25 cellular contexts compared by ENCODE assay signal in the genomic region with DNA sequence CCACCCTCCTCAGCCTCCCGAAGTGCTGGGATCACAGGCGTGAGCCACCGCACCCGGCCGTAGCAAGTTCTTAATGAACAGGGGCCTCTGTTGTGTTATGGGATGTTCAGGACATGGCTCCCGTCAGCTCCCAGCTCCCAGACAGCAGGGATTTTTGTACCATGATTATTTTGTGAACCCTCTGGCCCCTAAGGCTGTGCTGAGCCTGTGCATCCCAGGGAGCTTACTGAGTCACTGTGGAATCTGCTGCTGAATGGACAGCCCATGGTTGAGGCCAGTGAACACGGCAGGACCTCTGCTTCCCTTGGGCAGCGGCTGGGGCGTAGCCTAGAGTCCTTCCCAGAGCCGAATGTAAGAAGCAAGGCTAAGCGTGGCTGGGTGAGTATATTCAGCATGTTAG.
"Had no signal": no experiment of that assay in that cellular context is flagged by ENCODE, and none has a peak within 500 bp of the region (broad histone marks: within the 10 kb centered on the region; RNA-seq: fewer than 3 reads in every experiment).

No MANE protein-coding gene starts in this region.

- H3K4me3 ChIP-seq: breast epithelium, gastroesophageal sphincter, smooth muscle cell, thoracic aorta, vagina had no signal

- DNase-seq: activated CD4-positive, alpha-beta memory T cell treated with anti-CD3 and anti-CD28 coated beads, Interleukin-2, amount 10 ng/mL, durations not matched to agents 7 days and 5 days; activated CD4-positive, alpha-beta T cell treated with anti-CD3 and anti-CD28 coated beads, Interleukin-2, amount 10 ng/mL, durations not matched to agents 24 days and 14 days; activated CD8-positive, alpha-beta memory T cell treated with anti-CD3 and anti-CD28 coated beads, Interleukin-2, amount 10 ng/mL, durations not matched to agents 7 days and 5 days; activated gamma-delta T cell; activated naive CD4-positive, alpha-beta T cell treated with anti-CD3 and anti-CD28 coated beads, Interleukin-2, amount 50 U/mL, for 16 hours; activated naive CD8-positive, alpha-beta T cell treated with anti-CD3 and anti-CD28 coated beads, Interleukin-2, amount 50 U/mL, for 24 hours; activated T-cell treated with anti-CD3 and anti-CD28 coated beads for 4 hours; aorta; cortex of kidney; left colon; nephron progenitor cell; nucleus accumbens; stimulated activated CD4-positive, alpha-beta T cell treated with anti-CD3 and anti-CD28 coated beads, Interleukin-15, amount 100 ng/mL, for 24 hours; T-helper 2 cell had no signal

- ATAC-seq: activated CD4-positive, CD25-positive, alpha-beta regulatory T cell treated with anti-CD3 and anti-CD28 coated beads, Interleukin-2, amount 50 U/mL, for 24 hours; activated CD8-positive, alpha-beta memory T cell treated with anti-CD3 and anti-CD28 coated beads, Interleukin-2, amount 10 ng/mL, durations not matched to agents 7 days and 5 days; activated naive CD8-positive, alpha-beta T cell treated with anti-CD3 and anti-CD28 coated beads, Interleukin-2, amount 50 U/mL, for 24 hours; gastroesophageal sphincter; left colon; sciatic nerve; stimulated activated memory B cell treated with anti-CD40 and anti-IgM and Interleukin-4, amounts not matched to agents 10 μg/mL and 1 μg/mL and 100 μg/mL, for 72 hours had no signal

- H3K4me1 ChIP-seq: breast epithelium, gastroesophageal sphincter, parathyroid adenoma, vagina had no signal

- H3K36me3 ChIP-seq: breast epithelium, gastroesophageal sphincter, thoracic aorta, vagina had no signal

- H3K9me3 ChIP-seq: breast epithelium, gastroesophageal sphincter, thoracic aorta, vagina had no signal

- H3K27me3 ChIP-seq: vagina had no signal

- H3K27ac ChIP-seq: breast epithelium, epithelial cell of prostate, gastroesophageal sphincter, parathyroid adenoma, thoracic aorta, vagina, VCaP had no signal
